Comparison of ENCODE assay signal across 8 cellular contexts in the genomic region with DNA sequence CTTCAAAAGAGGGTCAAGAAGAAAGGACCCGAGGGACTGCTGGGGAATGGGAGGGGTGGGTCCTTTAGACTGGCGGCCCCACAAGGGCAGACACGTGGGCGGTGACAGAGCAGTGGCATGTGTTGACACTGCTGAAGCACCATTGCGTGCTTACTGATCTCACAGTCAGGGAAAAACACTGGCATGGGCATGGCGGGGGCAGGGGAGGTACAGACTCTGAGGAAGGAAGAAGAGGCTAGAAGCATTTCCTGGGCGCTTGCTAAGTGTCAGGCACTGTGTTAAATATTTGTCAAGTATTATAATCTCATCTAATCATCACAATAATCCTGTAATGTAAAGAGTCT.
DNase-seq lines count a peak whose midpoint lies in the region; ATAC-seq and TF ChIP-seq lines count a peak whose summit lies in the region.

No MANE protein-coding gene starts in this region.

- no peak overlapping the region for H3K4me3 ChIP-seq in DND-41 (ENCODE audit: low read depth in 1 of 2, low read length in 2 of 2)
- H3K4me3 ChIP-seq in SK-N-MC, result peak overlapping the region; percentile 74
- no peak overlapping the region for H3K4me3 ChIP-seq in HAP-1

- ATAC-seq in DND-41 (ENCODE audit: insufficient read depth, low read depth), result peak; percentile 50
- ATAC-seq in HG02970 (IDR thresholded peaks at IDR 0.05; ENCODE audit: low FRiP score, unreplicated experiment), result no peak
- ATAC-seq in activated CD8-positive, alpha-beta memory T cell treated with anti-CD3 and anti-CD28 coated beads, Interleukin-2, amount 10 ng/mL, durations not matched to agents 7 days and 5 days, result no peak

- peak overlapping the region; percentile 19; the same call in 1 of the 2 replicates for H3K4me2 ChIP-seq in DND-41 (ENCODE audit: insufficient read depth, low read length)

- H3K4me3 Mint-ChIP-seq in MCF 10A (ENCODE audit: unreplicated experiment) (no peak overlapping the region), progenitor cell of endocrine pancreas (ENCODE audit: low read depth) (no peak overlapping the region), glutamatergic neuron (ENCODE audit: unreplicated experiment) (no peak overlapping the region)
- H3K4me3 Mint-ChIP-seq in activated CD8-positive, alpha-beta memory T cell treated with anti-CD3 and anti-CD28 coated beads, Interleukin-2, amount 10 ng/mL, durations not matched to agents 7 days and 5 days, result no peak overlapping the region

- H3K9me3 Mint-ChIP-seq in MCF 10A (ENCODE audit: unreplicated experiment), result no peaks in the 10 kb centered on the region
- H3K9me3 Mint-ChIP-seq in progenitor cell of endocrine pancreas (ENCODE audit: low read depth), result no peaks in the 10 kb centered on the region
- peaks cover 8% of the 10 kb centered on the region for H3K9me3 Mint-ChIP-seq in glutamatergic neuron (ENCODE audit: unreplicated experiment)
- H3K9me3 Mint-ChIP-seq in activated CD8-positive, alpha-beta memory T cell treated with anti-CD3 and anti-CD28 coated beads, Interleukin-2, amount 10 ng/mL, durations not matched to agents 7 days and 5 days (ENCODE audit: low read depth), result no peaks in the 10 kb centered on the region

- H3K9ac ChIP-seq in DND-41 (ENCODE audit: low read depth, low read length), result no peak overlapping the region
- H3K9ac ChIP-seq in SK-N-MC (ENCODE audit: insufficient read length), result no peak overlapping the region

- H3K27me3 Mint-ChIP-seq in MCF 10A (ENCODE audit: insufficient read depth, unreplicated experiment) (no peaks in the 10 kb centered on the region), progenitor cell of endocrine pancreas (peaks cover 23% of the 10 kb centered on the region), glutamatergic neuron (ENCODE audit: unreplicated experiment) (peaks cover 5% of the 10 kb centered on the region)
- no peaks in the 10 kb centered on the region for H3K27me3 Mint-ChIP-seq in activated CD8-positive, alpha-beta memory T cell treated with anti-CD3 and anti-CD28 coated beads, Interleukin-2, amount 10 ng/mL, durations not matched to agents 7 days and 5 days

- H3K4me1 ChIP-seq in DND-41 (ENCODE audit: insufficient read depth, low read length), result peaks cover 87% of the 10 kb centered on the region
- no peaks in the 10 kb centered on the region for H3K4me1 ChIP-seq in HAP-1

- H3K79me2 ChIP-seq in DND-41 (ENCODE audit: insufficient read depth, low read length), result peaks cover 100% of the 10 kb centered on the region

- in situ Hi-C loops in HAP-1 (cut with MboI; ENCODE audit: low sequenced_read_pairs), result no loop called here

- H3K27ac Mint-ChIP-seq in MCF 10A (ENCODE audit: low read depth, unreplicated experiment) (peak overlapping the region; percentile 23), progenitor cell of endocrine pancreas (peak overlapping the region; percentile 67), glutamatergic neuron (ENCODE audit: unreplicated experiment) (no peak overlapping the region)
- H3K27ac Mint-ChIP-seq in activated CD8-positive, alpha-beta memory T cell treated with anti-CD3 and anti-CD28 coated beads, Interleukin-2, amount 10 ng/mL, durations not matched to agents 7 days and 5 days, result no peak overlapping the region

- POLR2A ChIA-PET in MCF 10A (lab: Yijun Ruan, JAX), result no interaction called here

- H3K4me1 Mint-ChIP-seq in MCF 10A (ENCODE audit: insufficient read depth, unreplicated experiment), result peaks cover 5% of the 10 kb centered on the region
- H3K4me1 Mint-ChIP-seq in progenitor cell of endocrine pancreas (ENCODE audit: low read depth), result no peaks in the 10 kb centered on the region
- peaks cover 27% of the 10 kb centered on the region for H3K4me1 Mint-ChIP-seq in glutamatergic neuron (ENCODE audit: low read depth, unreplicated experiment)
- peaks cover 26% of the 10 kb centered on the region for H3K4me1 Mint-ChIP-seq in activated CD8-positive, alpha-beta memory T cell treated with anti-CD3 and anti-CD28 coated beads, Interleukin-2, amount 10 ng/mL, durations not matched to agents 7 days and 5 days

- H3K36me3 ChIP-seq in DND-41 (ENCODE audit: insufficient read depth, low read length), result peaks cover 65% of the 10 kb centered on the region
- no peaks in the 10 kb centered on the region for H3K36me3 ChIP-seq in SK-N-MC (ENCODE audit: insufficient read depth, low read length)
- no peaks in the 10 kb centered on the region for H3K36me3 ChIP-seq in HAP-1 (replicated peaks)

- no peaks in the 10 kb centered on the region for H3K27me3 ChIP-seq in DND-41 (ENCODE audit: insufficient read depth, low read length, poor library complexity)
- H3K27me3 ChIP-seq in HAP-1 (ENCODE audit: low read depth), result no peaks in the 10 kb centered on the region

- CTCF ChIA-PET in MCF 10A (lab: Yijun Ruan, JAX), result no interaction called here
- CTCF ChIA-PET in activated CD8-positive, alpha-beta memory T cell treated with anti-CD3 and anti-CD28 coated beads, Interleukin-2, amount 10 ng/mL, durations not matched to agents 7 days and 5 days (lab: Charles Lee), result interaction anchor here (0.6 to 1.2 kb wide), 2 partner anchors 11 to 17 kb away, joined by 3 read pairs; no protein-coding TSS in a partner anchor

- H3K9me3 ChIP-seq in DND-41 (ENCODE audit: insufficient read depth, low read length, severe bottlenecking) (no peaks in the 10 kb centered on the region), SK-N-MC (ENCODE audit: low read depth, low read length) (no peaks in the 10 kb centered on the region), HAP-1 (no peaks in the 10 kb centered on the region)

- H4K20me1 ChIP-seq in DND-41 (ENCODE audit: insufficient read depth, low read length), result peaks cover 76% of the 10 kb centered on the region

- no peak overlapping the region for H2AFZ ChIP-seq in DND-41 (ENCODE audit: low read depth, low read length)

- DNase-seq in DND-41 (peak; percentile 72), SK-N-MC (ENCODE audit: low read depth, low spot score) (peak; percentile 52), MCF 10A (ENCODE audit: unreplicated experiment) (no peak), progenitor cell of endocrine pancreas (ENCODE audit: low spot score, unreplicated experiment) (no peak), glutamatergic neuron (no peak), HAP-1 (ENCODE audit: low spot score in 2 of 2) (no peak)
- no peak for DNase-seq in activated CD8-positive, alpha-beta memory T cell treated with anti-CD3 and anti-CD28 coated beads, Interleukin-2, amount 10 ng/mL, durations not matched to agents 7 days and 5 days

- peaks cover 7% of the 10 kb centered on the region for H3K36me3 Mint-ChIP-seq in MCF 10A (ENCODE audit: insufficient read depth, unreplicated experiment)
- no peaks in the 10 kb centered on the region for H3K36me3 Mint-ChIP-seq in progenitor cell of endocrine pancreas (ENCODE audit: insufficient read depth)
- no peaks in the 10 kb centered on the region for H3K36me3 Mint-ChIP-seq in glutamatergic neuron (ENCODE audit: unreplicated experiment)
- H3K36me3 Mint-ChIP-seq in activated CD8-positive, alpha-beta memory T cell treated with anti-CD3 and anti-CD28 coated beads, Interleukin-2, amount 10 ng/mL, durations not matched to agents 7 days and 5 days, result peaks cover 1% of the 10 kb centered on the region

- no TSS peak for BruUV-seq in MCF 10A (replicated peaks; lab: Mats Ljungman, UMichigan)

- H3K27ac ChIP-seq in DND-41 (ENCODE audit: low read length), result peak overlapping the region; percentile 77
- peak overlapping the region; percentile 93 for H3K27ac ChIP-seq in SK-N-MC

- intact Hi-C loops in MCF 10A (cut with micrococcal nuclease), result no loop called here

- TF ChIP-seq CTCF in DND-41 (IDR thresholded peaks at IDR 0.05; ENCODE audit: borderline replicate concordance, extremely low read depth, low read length, poor library complexity, severe bottlenecking), result no peak
- no peak for TF ChIP-seq CTCF in MCF 10A (IDR thresholded peaks at IDR 0.05; ENCODE audit: unreplicated experiment)
- no peak for TF ChIP-seq CTCF in progenitor cell of endocrine pancreas (IDR thresholded peaks at IDR 0.05; ENCODE audit: unreplicated experiment)
- no peak for TF ChIP-seq CTCF in glutamatergic neuron (IDR thresholded peaks at IDR 0.05; ENCODE audit: partially characterized antibody, unreplicated experiment)

Comparison
In these comparisons a context has a peak if more than half of its experiments do, and no peak if none do; other contexts are left out.
1. DNase-seq: peak in DND-41 (single experiment) and SK-N-MC (single experiment); none in MCF 10A (single experiment), progenitor cell of endocrine pancreas (single experiment), glutamatergic neuron (single experiment), activated CD8-positive, alpha-beta memory T cell treated with anti-CD3 and anti-CD28 coated beads, Interleukin-2, amount 10 ng/mL, durations not matched to agents 7 days and 5 days (single experiment) and HAP-1 (0 of 2).
2. H3K27ac Mint-ChIP-seq: peak in MCF 10A (single experiment) and progenitor cell of endocrine pancreas (single experiment); none in glutamatergic neuron (single experiment) and activated CD8-positive, alpha-beta memory T cell treated with anti-CD3 and anti-CD28 coated beads, Interleukin-2, amount 10 ng/mL, durations not matched to agents 7 days and 5 days (single experiment).